1 cellular context compared by ENCODE assay signal in genomic region chr17:58822148-58823050, GRCh38.
TF ChIP-seq lines count a peak whose summit lies in the region.

No MANE protein-coding gene starts in this region.

TF ChIP-seq in HEK293, 187 proteins besides CTCF, POLR2A, EP300 and RAD21 (continued from another document and continues in another):
- TF ChIP-seq ZNF18 (tag by site-specific recombination; IDR thresholded peaks at IDR 0.05) (peak; percentile 45; the same call in 1 of the 2 replicates), ZNF704 (tag by site-specific recombination; IDR thresholded peaks at IDR 0.05) (peak; percentile 67; the same call in 1 of the 2 replicates), MZF1 (tag by site-specific recombination; IDR thresholded peaks at IDR 0.05; ENCODE audit: borderline replicate concordance) (peak; percentile 49; the same call in 1 of the 2 replicates), REST (tag by site-specific recombination; IDR thresholded peaks at IDR 0.05) (peak; percentile 81; the same call in 1 of the 2 replicates), ZNF335 (tag by site-specific recombination; conservative IDR thresholded peaks at IDR 0.05) (no peak), ZBTB1 (tag by site-specific recombination; IDR thresholded peaks at IDR 0.05) (peak; percentile 83; the same call in 1 of the 2 replicates), ZNF48 (tag by site-specific recombination; IDR thresholded peaks at IDR 0.05) (no peak), ZFP37 (tag by site-specific recombination; IDR thresholded peaks at IDR 0.05) (peak; percentile 81), ZNF529 (tag by site-specific recombination; IDR thresholded peaks at IDR 0.05; ENCODE audit: insufficient replicate concordance) (peak; percentile 73), ZNF600 (tag by site-specific recombination; IDR thresholded peaks at IDR 0.05) (no peak), ZNF558 (tag by site-specific recombination; IDR thresholded peaks at IDR 0.05) (peak; percentile 91), ZNF341 (tag by site-specific recombination; IDR thresholded peaks at IDR 0.05; ENCODE audit: low read depth) (peak; percentile 50; the same call in 1 of the 2 replicates), ZNF623 (tag by site-specific recombination; IDR thresholded peaks at IDR 0.05) (peak; percentile 89), ZNF501 (tag by site-specific recombination; IDR thresholded peaks at IDR 0.05) (peak; percentile 93), ZNF146 (tag by site-specific recombination; IDR thresholded peaks at IDR 0.05) (peak; percentile 31; the same call in 1 of the 2 replicates), ZSCAN30 (tag by site-specific recombination; IDR thresholded peaks at IDR 0.05) (no peak), ZNF366 (tag by site-specific recombination; conservative IDR thresholded peaks at IDR 0.05) (peak; percentile 58), ZBTB8A (tag by site-specific recombination; IDR thresholded peaks at IDR 0.05) (peak; percentile 90), YY2 (tag by site-specific recombination; IDR thresholded peaks at IDR 0.05) (no peak), ZXDB (tag by site-specific recombination; IDR thresholded peaks at IDR 0.05) (peak; percentile 88), ZNF157 (tag by site-specific recombination; IDR thresholded peaks at IDR 0.05) (no peak), ZNF132 (tag by site-specific recombination; IDR thresholded peaks at IDR 0.05; ENCODE audit: borderline replicate concordance) (no peak), ZBTB21 (tag by site-specific recombination; IDR thresholded peaks at IDR 0.05) (peak; percentile 81), ZNF837 (tag by site-specific recombination; IDR thresholded peaks at IDR 0.05) (no peak), GLI2 (tag by site-specific recombination; IDR thresholded peaks at IDR 0.05; ENCODE audit: borderline replicate concordance, low read depth) (peak; percentile 56; the same call in 1 of the 2 replicates), ZNF510 (tag by site-specific recombination; IDR thresholded peaks at IDR 0.05; ENCODE audit: insufficient replicate concordance) (peak; percentile 94), FEZF1 (tag by site-specific recombination; IDR thresholded peaks at IDR 0.05) (no peak; the same call in 1 of the 2 replicates), PRDM10 (tag by site-specific recombination; IDR thresholded peaks at IDR 0.05) (0 out of 2 replicates have a peak, but pooled peaks have one; percentile 12), ZNF791 (tag by site-specific recombination; IDR thresholded peaks at IDR 0.05) (peak; percentile 87), ZNF354C (tag by site-specific recombination; IDR thresholded peaks at IDR 0.05; ENCODE audit: borderline replicate concordance, low read depth) (0 out of 2 replicates have a peak, but pooled peaks have one; percentile 77), PRDM4 (tag by site-specific recombination; IDR thresholded peaks at IDR 0.05) (peak; percentile 24; the same call in 1 of the 2 replicates), ZNF654 (tag by site-specific recombination; IDR thresholded peaks at IDR 0.05; ENCODE audit: low read depth) (peak; percentile 57), ZNF138 (tag by site-specific recombination; IDR thresholded peaks at IDR 0.05; ENCODE audit: borderline replicate concordance) (peak; percentile 91), ZNF843 (tag by site-specific recombination; IDR thresholded peaks at IDR 0.05) (no peak), ZNF514 (tag by site-specific recombination; IDR thresholded peaks at IDR 0.05) (0 out of 2 replicates have a peak, but pooled peaks have one; percentile 60), ZNF2 (tag by site-specific recombination; IDR thresholded peaks at IDR 0.05) (no peak), ZNF394 (tag by site-specific recombination; IDR thresholded peaks at IDR 0.05; ENCODE audit: borderline replicate concordance) (peak; percentile 99), OSR2 (tag by site-specific recombination; IDR thresholded peaks at IDR 0.05) (0 out of 2 replicates have a peak, but pooled peaks have one; percentile 11), ZNF223 (tag by site-specific recombination; IDR thresholded peaks at IDR 0.05) (peak; percentile 36; the same call in 1 of the 2 replicates), ZNF521 (tag by site-specific recombination; IDR thresholded peaks at IDR 0.05) (no peak), ZNF548 (tag by site-specific recombination; IDR thresholded peaks at IDR 0.05) (no peak), ZNF16 (tag by site-specific recombination; IDR thresholded peaks at IDR 0.05; ENCODE audit: low read depth) (0 out of 2 replicates have a peak, but pooled peaks have one; percentile 18), ZNF561 (tag by site-specific recombination; IDR thresholded peaks at IDR 0.05; ENCODE audit: borderline replicate concordance) (no peak), ZNF404 (tag by site-specific recombination; IDR thresholded peaks at IDR 0.05) (peak; percentile 82; the same call in 1 of the 2 replicates), ZNF140 (tag by site-specific recombination; IDR thresholded peaks at IDR 0.05) (peak; percentile 95), SP3 (tag by site-specific recombination; IDR thresholded peaks at IDR 0.05) (peak; percentile 61), ZNF580 (tag by site-specific recombination; IDR thresholded peaks at IDR 0.05) (peak; percentile 88), ZFHX2 (tag by site-specific recombination; conservative IDR thresholded peaks at IDR 0.05) (no peak), ZNF747 (tag by site-specific recombination; IDR thresholded peaks at IDR 0.05) (no peak), ZNF664 (tag by site-specific recombination; IDR thresholded peaks at IDR 0.05) (peak; percentile 85), ZNF121 (tag by site-specific recombination; IDR thresholded peaks at IDR 0.05) (peak; percentile 67), GFI1B (tag by site-specific recombination; IDR thresholded peaks at IDR 0.05) (peak; percentile 56; the same call in 1 of the 2 replicates), BCL11A (tag by site-specific recombination; IDR thresholded peaks at IDR 0.05; ENCODE audit: low read depth) (no peak), ZSCAN23 (tag by site-specific recombination; IDR thresholded peaks at IDR 0.05) (no peak)
- TF ChIP-seq, protein P1, sequence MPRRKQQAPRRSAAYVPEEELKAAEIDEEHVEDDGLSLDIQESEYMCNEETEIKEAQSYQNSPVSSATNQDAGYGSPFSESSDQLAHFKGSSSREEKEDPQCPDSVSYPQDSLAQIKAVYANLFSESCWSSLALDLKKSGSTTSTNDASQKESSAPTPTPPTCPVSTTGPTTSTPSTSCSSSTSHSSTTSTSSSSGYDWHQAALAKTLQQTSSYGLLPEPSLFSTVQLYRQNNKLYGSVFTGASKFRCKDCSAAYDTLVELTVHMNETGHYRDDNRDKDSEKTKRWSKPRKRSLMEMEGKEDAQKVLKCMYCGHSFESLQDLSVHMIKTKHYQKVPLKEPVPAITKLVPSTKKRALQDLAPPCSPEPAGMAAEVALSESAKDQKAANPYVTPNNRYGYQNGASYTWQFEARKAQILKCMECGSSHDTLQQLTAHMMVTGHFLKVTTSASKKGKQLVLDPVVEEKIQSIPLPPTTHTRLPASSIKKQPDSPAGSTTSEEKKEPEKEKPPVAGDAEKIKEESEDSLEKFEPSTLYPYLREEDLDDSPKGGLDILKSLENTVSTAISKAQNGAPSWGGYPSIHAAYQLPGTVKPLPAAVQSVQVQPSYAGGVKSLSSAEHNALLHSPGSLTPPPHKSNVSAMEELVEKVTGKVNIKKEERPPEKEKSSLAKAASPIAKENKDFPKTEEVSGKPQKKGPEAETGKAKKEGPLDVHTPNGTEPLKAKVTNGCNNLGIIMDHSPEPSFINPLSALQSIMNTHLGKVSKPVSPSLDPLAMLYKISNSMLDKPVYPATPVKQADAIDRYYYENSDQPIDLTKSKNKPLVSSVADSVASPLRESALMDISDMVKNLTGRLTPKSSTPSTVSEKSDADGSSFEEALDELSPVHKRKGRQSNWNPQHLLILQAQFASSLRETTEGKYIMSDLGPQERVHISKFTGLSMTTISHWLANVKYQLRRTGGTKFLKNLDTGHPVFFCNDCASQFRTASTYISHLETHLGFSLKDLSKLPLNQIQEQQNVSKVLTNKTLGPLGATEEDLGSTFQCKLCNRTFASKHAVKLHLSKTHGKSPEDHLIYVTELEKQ (tag by site-specific recombination; IDR thresholded peaks at IDR 0.05; ENCODE audit: borderline replicate concordance): peak; percentile 40; the same call in 1 of the 2 replicates
